ENCODE assay signal across 8 cellular contexts in genomic region chr17:18563405-18564098, GRCh38.
A peak's percentile ranks its signal among the peaks of the same experiment; 100 is the strongest.
DNase-seq lines count a peak whose midpoint lies in the region; ATAC-seq, FAIRE-seq and TF ChIP-seq lines count a peak whose summit lies in the region.
"Not testable (repeated sequence)": the region's sequence is repeated elsewhere in the genome, so short reads cannot be mapped to it uniquely, and the experiment has no call there.

No MANE protein-coding gene starts in this region.

- H3K27ac Mint-ChIP-seq in natural killer cell treated with Interleukin-12 subunit alpha and Interleukin-12 subunit beta and Interleukin-15 and Interleukin-18, amount 100 ng/mL, for 72 hours, result not testable (repeated sequence)

- H3K36me3 Mint-ChIP-seq in natural killer cell treated with Interleukin-12 subunit alpha and Interleukin-12 subunit beta and Interleukin-15 and Interleukin-18, amount 100 ng/mL, for 72 hours, result not testable (repeated sequence)

- DNase-seq in A549 (ENCODE audit: low read depth in 1 of 2, low spot score in 1 of 2); Right ventricle myocardium superior; natural killer cell treated with Interleukin-12 subunit alpha and Interleukin-12 subunit beta and Interleukin-15 and Interleukin-18, amount 100 ng/mL, for 72 hours (ENCODE audit: low spot score): not testable (repeated sequence)
- peak; percentile 20 for DNase-seq in activated effector memory CD4-positive, alpha-beta T cell treated with Interleukin-2 at 50 U/mL for 16 hours

- not testable (repeated sequence) for H3K4me2 ChIP-seq in A549

- not testable (repeated sequence) for H3K9me3 ChIP-seq in A549

- WGBS in A549 (ENCODE audit: missing lambda C conversion rate), result 83% methylated on average over 10 of the region's 15 CpGs

- TF ChIP-seq POLR2A in A549 (IDR thresholded peaks at IDR 0.05; ENCODE audit: low read length), result not testable (repeated sequence)

- CTCF ChIA-PET in A549 (lab: Yijun Ruan, JAX), result not testable (repeated sequence)

- intact Hi-C loops in Right ventricle myocardium superior (cut with DNase I), result not testable (repeated sequence)

- H3K4me3 Mint-ChIP-seq in natural killer cell treated with Interleukin-12 subunit alpha and Interleukin-12 subunit beta and Interleukin-15 and Interleukin-18, amount 100 ng/mL, for 72 hours, result peak overlapping the region; percentile 26

- TF ChIP-seq EP300 in A549 (IDR thresholded peaks at IDR 0.05), result not testable (repeated sequence)

- peaks cover 5 to 13% of the 10 kb centered on the region in 2 donors for H3K27me3 Mint-ChIP-seq in natural killer cell treated with Interleukin-12 subunit alpha and Interleukin-12 subunit beta and Interleukin-15 and Interleukin-18, amount 100 ng/mL, for 72 hours

- ATAC-seq in A549 (peak; percentile 25 to 72; a peak in 4 of 6 replicates), GM18520 (IDR thresholded peaks at IDR 0.05; ENCODE audit: unreplicated experiment) (peak; percentile 59), HG02759 (IDR thresholded peaks at IDR 0.05; ENCODE audit: unreplicated experiment) (peak; percentile 47), SK-N-SH treated with all-trans-retinoic acid at 6 μM for 48 hours (peak; percentile 44), Right ventricle myocardium superior (ENCODE audit: poor library complexity) (peak; percentile 67)
- ATAC-seq in natural killer cell treated with Interleukin-12 subunit alpha and Interleukin-12 subunit beta and Interleukin-15 and Interleukin-18, amount 100 ng/mL, for 72 hours, result peak; percentile 61 to 62

- not testable (repeated sequence) for H3K9me3 Mint-ChIP-seq in natural killer cell treated with Interleukin-12 subunit alpha and Interleukin-12 subunit beta and Interleukin-15 and Interleukin-18, amount 100 ng/mL, for 72 hours

- H3K27ac ChIP-seq in A549, result not testable (repeated sequence)

- TF ChIP-seq CTCF in A549 (IDR thresholded peaks at IDR 0.05), result not testable (repeated sequence)
- peak; percentile 21; the same call in 1 of the 2 replicates for TF ChIP-seq CTCF in LNCAP (IDR thresholded peaks at IDR 0.05)

- not testable (repeated sequence) for H3K4me1 ChIP-seq in A549

- H3K4me3 ChIP-seq in A549, result not testable (repeated sequence)

- not testable (repeated sequence) for TF ChIP-seq RAD21 in A549 (conservative IDR thresholded peaks at IDR 0.05 in 1 of 2, IDR thresholded peaks at IDR 0.05 in 1 of 2)

- POLR2A ChIA-PET in A549 (lab: Yijun Ruan, JAX), result not testable (repeated sequence)

- not testable (repeated sequence) for FAIRE-seq in A549 (lab: Jason Lieb, UNC)

- not testable (repeated sequence) for H3K4me1 Mint-ChIP-seq in natural killer cell treated with Interleukin-12 subunit alpha and Interleukin-12 subunit beta and Interleukin-15 and Interleukin-18, amount 100 ng/mL, for 72 hours (ENCODE audit: low read depth in 2 of 2)
